In the genomic region with DNA sequence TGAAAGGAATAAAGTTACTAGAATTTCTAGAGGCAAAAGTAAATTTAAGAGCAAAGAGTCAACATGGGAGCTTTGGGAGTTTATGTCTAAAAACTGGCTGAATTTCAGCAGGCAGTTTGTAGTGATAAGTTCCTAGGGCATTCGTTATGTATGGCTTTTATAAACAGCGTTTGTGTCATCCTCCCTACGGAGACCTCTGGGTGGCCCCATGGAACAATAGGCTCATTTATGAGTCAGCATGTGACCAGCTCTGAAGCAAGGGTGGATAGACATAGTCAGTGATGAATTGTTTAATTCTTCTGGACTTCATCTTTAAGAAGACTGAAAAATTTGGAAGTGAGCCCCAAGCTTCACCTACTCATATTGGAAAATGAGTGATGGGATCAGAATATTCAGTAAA, we compare ENCODE assay signal across 11 cellular contexts. TPM values are rescaled to one million over a fixed set of nuclear protein-coding genes. Genes with fewer than 3 reads are reported as not detected.
A peak's percentile ranks its signal among the peaks of the same experiment; 100 is the strongest.
DNase-seq lines count a peak whose midpoint lies in the region; ATAC-seq and TF ChIP-seq lines count a peak whose summit lies in the region.
"Had no signal": no experiment of that assay in that cellular context is flagged by ENCODE, and none has a peak within 500 bp of the region (broad histone marks: within the 10 kb centered on the region; RNA-seq: fewer than 3 reads in every experiment).

No MANE protein-coding gene starts in this region.

- TF ChIP-seq CTCF in MCF 10A (IDR thresholded peaks at IDR 0.05; ENCODE audit: unreplicated experiment): no peak

- H3K9me3 Mint-ChIP-seq in MCF 10A (ENCODE audit: unreplicated experiment): no peaks in the 10 kb centered on the region
- H3K9me3 Mint-ChIP-seq: activated naive CD8-positive, alpha-beta T cell treated with anti-CD3 and anti-CD28 coated beads, Interleukin-2, amount 10 ng/mL, durations not matched to agents 7 days and 5 days; memory B cell had no signal

- POLR2A ChIA-PET in MCF 10A (lab: Yijun Ruan, JAX): interaction anchor here (0.9 kb wide), 1 partner anchor 19 kb away, joined by 3 read pairs; no protein-coding TSS in a partner anchor

- no peak overlapping the region for H2BK5ac ChIP-seq in mesendoderm (ENCODE audit: low read length)

- peaks cover 27% of the 10 kb centered on the region for H3K27me3 Mint-ChIP-seq in MCF 10A (ENCODE audit: insufficient read depth, unreplicated experiment)

- H3K4ac ChIP-seq in mesendoderm (ENCODE audit: low read depth, low read length): no peak overlapping the region

- no peak overlapping the region for H2BK120ac ChIP-seq in mesendoderm (ENCODE audit: low read depth, low read length)

- no peak overlapping the region for H3K27ac ChIP-seq in mesendoderm (ENCODE audit: low read depth, low read length)

- H3K18ac ChIP-seq in mesendoderm (ENCODE audit: low read length): no peak overlapping the region

- H3K4me1 Mint-ChIP-seq in MCF 10A (ENCODE audit: insufficient read depth, unreplicated experiment): no peaks in the 10 kb centered on the region
- H3K4me1 Mint-ChIP-seq: activated naive CD8-positive, alpha-beta T cell treated with anti-CD3 and anti-CD28 coated beads, Interleukin-2, amount 10 ng/mL, durations not matched to agents 7 days and 5 days; memory B cell had no signal

- no peak for ATAC-seq in GM19467 (IDR thresholded peaks at IDR 0.05; ENCODE audit: unreplicated experiment)

- BruUV-seq in MCF 10A (replicated peaks; lab: Mats Ljungman, UMichigan): no TSS peak

- no peaks in the 10 kb centered on the region for H3K27me3 ChIP-seq in mesendoderm (ENCODE audit: insufficient read depth, low read length, poor library complexity)

- H3K4me3 Mint-ChIP-seq in MCF 10A (ENCODE audit: unreplicated experiment): no peak overlapping the region
- H3K4me3 Mint-ChIP-seq: activated naive CD8-positive, alpha-beta T cell treated with anti-CD3 and anti-CD28 coated beads, Interleukin-2, amount 10 ng/mL, durations not matched to agents 7 days and 5 days; memory B cell had no signal

- no peaks in the 10 kb centered on the region for H3K79me2 ChIP-seq in mesendoderm (ENCODE audit: control insufficient read depth, insufficient read depth, low read length)

- no peak overlapping the region for H4K8ac ChIP-seq in mesendoderm (ENCODE audit: low read depth, low read length)

- no peaks in the 10 kb centered on the region for H3K79me1 ChIP-seq in mesendoderm (ENCODE audit: low read length)

- no peaks in the 10 kb centered on the region for H3K36me3 Mint-ChIP-seq in MCF 10A (ENCODE audit: insufficient read depth, unreplicated experiment)
- H3K36me3 Mint-ChIP-seq: activated naive CD8-positive, alpha-beta T cell treated with anti-CD3 and anti-CD28 coated beads, Interleukin-2, amount 10 ng/mL, durations not matched to agents 7 days and 5 days; memory B cell had no signal

- CTCF ChIA-PET in MCF 10A (lab: Yijun Ruan, JAX): interaction anchor here (2.7 kb wide), 1 partner anchor 252 kb away, joined by 7 read pairs; no protein-coding TSS in a partner anchor

- H3K4me1 ChIP-seq in mesendoderm (ENCODE audit: control insufficient read depth, low read depth, low read length): no peaks in the 10 kb centered on the region

- H3K4me3 ChIP-seq in mesendoderm (ENCODE audit: low read length): no peak overlapping the region

- no peak overlapping the region for H3K4me2 ChIP-seq in mesendoderm (ENCODE audit: low read length)

- H2BK15ac ChIP-seq in mesendoderm (replicated peaks; ENCODE audit: low read depth): no peak overlapping the region

- no peak overlapping the region for H2AK5ac ChIP-seq in mesendoderm (ENCODE audit: low read length)

- no peak overlapping the region for H3K56ac ChIP-seq in mesendoderm (ENCODE audit: low read length)

- no peak overlapping the region for H4K5ac ChIP-seq in mesendoderm (ENCODE audit: low read length)

- H3K23ac ChIP-seq in mesendoderm (ENCODE audit: low read length): no peak overlapping the region

- DNase-seq in EH (ENCODE audit: low read depth) (peak; percentile 11), LoVo (ENCODE audit: low spot score) (peak; percentile 2), MCF 10A (ENCODE audit: unreplicated experiment) (peak; percentile 21), mesendoderm (peak; percentile 13), NCI-H1694 treated with DMSO at 0.1 percent for 48 hours (lab: John Stamatoyannopoulos, UW) (no peak), NCI-H2107 treated with DMSO at 0.1 percent for 48 hours (lab: John Stamatoyannopoulos, UW; ENCODE audit: unreplicated experiment) (no peak)
- DNase-seq in stimulated activated CD4-positive, alpha-beta T cell treated with anti-CD3 and anti-CD28 coated beads, Interleukin-4, amount 100 ng/mL, for 24 hours: no peak
- DNase-seq: activated naive CD8-positive, alpha-beta T cell treated with anti-CD3 and anti-CD28 coated beads, Interleukin-2, amount 10 ng/mL, durations not matched to agents 7 days and 5 days; GF-D8 had no signal

- no CpG with 5 or more reads among the region's 3 CpGs for WGBS in mesendoderm (ENCODE audit: extremely low coverage, insufficient coverage, low lambda C conversion rate)

- no peaks in the 10 kb centered on the region for H3K36me3 ChIP-seq in mesendoderm (ENCODE audit: control insufficient read depth, insufficient read depth, low read length)

- H3K9ac ChIP-seq in mesendoderm (ENCODE audit: low read length): no peak overlapping the region

- intact Hi-C loops in MCF 10A (cut with micrococcal nuclease): no loop called here

- H3K27ac Mint-ChIP-seq in MCF 10A (ENCODE audit: low read depth, unreplicated experiment): no peak overlapping the region
- H3K27ac Mint-ChIP-seq: activated naive CD8-positive, alpha-beta T cell treated with anti-CD3 and anti-CD28 coated beads, Interleukin-2, amount 10 ng/mL, durations not matched to agents 7 days and 5 days; memory B cell had no signal

RNA-seq across cellular contexts. Expression of a gene that starts 37.1 kb away (rescaled TPM):
- total RNA-seq in MCF 10A (2022): 8.6 and 8.8 TPM in 2 replicates
- 10.4 TPM for polyA plus RNA-seq in mesendoderm (2013, experiment 1 of 2)
- polyA plus RNA-seq in mesendoderm (2013, experiment 2 of 2): 10.5 TPM

Comparison
In these comparisons a context has a peak if more than half of its experiments do, and no peak if none do; other contexts are left out.
1. DNase-seq: peak in EH (single experiment), LoVo (single experiment), MCF 10A (single experiment) and mesendoderm (single experiment); none in NCI-H1694 treated with DMSO at 0.1 percent for 48 hours (single experiment), stimulated activated CD4-positive, alpha-beta T cell treated with anti-CD3 and anti-CD28 coated beads, Interleukin-4, amount 100 ng/mL, for 24 hours (single experiment) and NCI-H2107 treated with DMSO at 0.1 percent for 48 hours (single experiment).